Comparison of ENCODE assay signal across 1 cellular context in genomic region chr11:103936059-103936458, GRCh38.
TF ChIP-seq lines count a peak whose summit lies in the region.

No MANE protein-coding gene starts in this region.

TF ChIP-seq in GM23338, 12 proteins besides CTCF, POLR2A, EP300 and RAD21 (continued from another document):
- TF ChIP-seq, protein P1, sequence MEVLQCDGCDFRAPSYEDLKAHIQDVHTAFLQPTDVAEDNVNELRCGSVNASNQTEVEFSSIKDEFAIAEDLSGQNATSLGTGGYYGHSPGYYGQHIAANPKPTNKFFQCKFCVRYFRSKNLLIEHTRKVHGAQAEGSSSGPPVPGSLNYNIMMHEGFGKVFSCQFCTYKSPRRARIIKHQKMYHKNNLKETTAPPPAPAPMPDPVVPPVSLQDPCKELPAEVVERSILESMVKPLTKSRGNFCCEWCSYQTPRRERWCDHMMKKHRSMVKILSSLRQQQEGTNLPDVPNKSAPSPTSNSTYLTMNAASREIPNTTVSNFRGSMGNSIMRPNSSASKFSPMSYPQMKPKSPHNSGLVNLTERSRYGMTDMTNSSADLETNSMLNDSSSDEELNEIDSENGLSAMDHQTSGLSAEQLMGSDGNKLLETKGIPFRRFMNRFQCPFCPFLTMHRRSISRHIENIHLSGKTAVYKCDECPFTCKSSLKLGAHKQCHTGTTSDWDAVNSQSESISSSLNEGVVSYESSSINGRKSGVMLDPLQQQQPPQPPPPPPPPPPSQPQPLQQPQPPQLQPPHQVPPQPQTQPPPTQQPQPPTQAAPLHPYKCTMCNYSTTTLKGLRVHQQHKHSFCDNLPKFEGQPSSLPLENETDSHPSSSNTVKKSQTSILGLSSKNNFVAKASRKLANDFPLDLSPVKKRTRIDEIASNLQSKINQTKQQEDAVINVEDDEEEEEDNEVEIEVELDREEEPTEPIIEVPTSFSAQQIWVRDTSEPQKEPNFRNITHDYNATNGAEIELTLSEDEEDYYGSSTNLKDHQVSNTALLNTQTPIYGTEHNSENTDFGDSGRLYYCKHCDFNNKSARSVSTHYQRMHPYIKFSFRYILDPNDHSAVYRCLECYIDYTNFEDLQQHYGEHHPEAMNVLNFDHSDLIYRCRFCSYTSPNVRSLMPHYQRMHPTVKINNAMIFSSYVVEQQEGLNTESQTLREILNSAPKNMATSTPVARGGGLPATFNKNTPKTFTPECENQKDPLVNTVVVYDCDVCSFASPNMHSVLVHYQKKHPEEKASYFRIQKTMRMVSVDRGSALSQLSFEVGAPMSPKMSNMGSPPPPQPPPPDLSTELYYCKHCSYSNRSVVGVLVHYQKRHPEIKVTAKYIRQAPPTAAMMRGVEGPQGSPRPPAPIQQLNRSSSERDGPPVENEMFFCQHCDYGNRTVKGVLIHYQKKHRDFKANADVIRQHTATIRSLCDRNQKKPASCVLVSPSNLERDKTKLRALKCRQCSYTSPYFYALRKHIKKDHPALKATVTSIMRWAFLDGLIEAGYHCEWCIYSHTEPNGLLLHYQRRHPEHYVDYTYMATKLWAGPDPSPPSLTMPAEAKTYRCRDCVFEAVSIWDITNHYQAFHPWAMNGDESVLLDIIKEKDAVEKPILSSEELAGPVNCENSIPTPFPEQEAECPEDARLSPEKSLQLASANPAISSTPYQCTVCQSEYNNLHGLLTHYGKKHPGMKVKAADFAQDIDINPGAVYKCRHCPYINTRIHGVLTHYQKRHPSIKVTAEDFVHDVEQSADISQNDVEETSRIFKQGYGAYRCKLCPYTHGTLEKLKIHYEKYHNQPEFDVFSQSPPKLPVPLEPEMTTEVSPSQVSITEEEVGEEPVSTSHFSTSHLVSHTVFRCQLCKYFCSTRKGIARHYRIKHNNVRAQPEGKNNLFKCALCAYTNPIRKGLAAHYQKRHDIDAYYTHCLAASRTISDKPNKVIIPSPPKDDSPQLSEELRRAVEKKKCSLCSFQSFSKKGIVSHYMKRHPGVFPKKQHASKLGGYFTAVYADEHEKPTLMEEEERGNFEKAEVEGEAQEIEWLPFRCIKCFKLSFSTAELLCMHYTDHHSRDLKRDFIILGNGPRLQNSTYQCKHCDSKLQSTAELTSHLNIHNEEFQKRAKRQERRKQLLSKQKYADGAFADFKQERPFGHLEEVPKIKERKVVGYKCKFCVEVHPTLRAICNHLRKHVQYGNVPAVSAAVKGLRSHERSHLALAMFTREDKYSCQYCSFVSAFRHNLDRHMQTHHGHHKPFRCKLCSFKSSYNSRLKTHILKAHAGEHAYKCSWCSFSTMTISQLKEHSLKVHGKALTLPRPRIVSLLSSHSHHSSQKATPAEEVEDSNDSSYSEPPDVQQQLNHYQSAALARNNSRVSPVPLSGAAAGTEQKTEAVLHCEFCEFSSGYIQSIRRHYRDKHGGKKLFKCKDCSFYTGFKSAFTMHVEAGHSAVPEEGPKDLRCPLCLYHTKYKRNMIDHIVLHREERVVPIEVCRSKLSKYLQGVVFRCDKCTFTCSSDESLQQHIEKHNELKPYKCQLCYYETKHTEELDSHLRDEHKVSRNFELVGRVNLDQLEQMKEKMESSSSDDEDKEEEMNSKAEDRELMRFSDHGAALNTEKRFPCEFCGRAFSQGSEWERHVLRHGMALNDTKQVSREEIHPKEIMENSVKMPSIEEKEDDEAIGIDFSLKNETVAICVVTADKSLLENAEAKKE (CRISPR knock-in tag; IDR thresholded peaks at IDR 0.05) = no peak
- TF ChIP-seq REST (IDR thresholded peaks at IDR 0.05; ENCODE audit: unreplicated experiment) (no peak), POLR2AphosphoS5 (IDR thresholded peaks at IDR 0.05; ENCODE audit: low read depth) (no peak), ZNF331 (CRISPR knock-in tag; IDR thresholded peaks at IDR 0.05; ENCODE audit: low read depth) (no peak), EZH2phosphoT487 (IDR thresholded peaks at IDR 0.05; ENCODE audit: unreplicated experiment) (no peak), CREB1 (CRISPR knock-in tag; IDR thresholded peaks at IDR 0.05; ENCODE audit: low read depth) (no peak), STAT1 (IDR thresholded peaks at IDR 0.05; ENCODE audit: unreplicated experiment) (no peak), JUNB (IDR thresholded peaks at IDR 0.05; ENCODE audit: unreplicated experiment) (no peak), NANOG (IDR thresholded peaks at IDR 0.05; ENCODE audit: borderline replicate concordance) (no peak)
